In the genomic region with DNA sequence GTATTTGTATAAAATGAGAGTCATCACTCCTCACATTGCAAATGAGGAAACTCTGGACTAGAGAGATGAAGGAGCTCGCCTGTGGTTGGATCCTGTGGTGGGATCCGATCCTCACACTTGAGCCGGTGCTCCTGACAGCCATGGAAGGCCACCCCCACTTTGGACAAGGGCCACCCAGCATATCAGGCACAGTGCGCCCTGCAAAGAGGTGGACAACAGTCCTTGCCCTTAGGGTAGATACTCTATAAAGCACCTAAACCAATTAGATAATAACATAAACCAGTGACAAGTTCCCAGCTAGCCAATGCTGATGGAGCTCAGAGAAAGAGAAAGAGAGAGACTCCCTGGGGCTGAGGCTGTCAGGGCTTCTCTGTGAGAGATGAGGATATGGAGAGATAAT, we compare ENCODE assay signal across 6 cellular contexts.
"Had no signal": no experiment of that assay in that cellular context is flagged by ENCODE, and none has a peak within 500 bp of the region (broad histone marks: within the 10 kb centered on the region; RNA-seq: fewer than 3 reads in every experiment).

No MANE protein-coding gene starts in this region.

- ATAC-seq: HepG2, K562 had no signal

- H3K27ac ChIP-seq: HL-60 had no signal

- H3K4me3 ChIP-seq: K562 had no signal

- DNase-seq: IMR-90, KBM-7, KG1 had no signal
